ENCODE assay signal across 17 cellular contexts in genomic region chr2:58629720-58630119, GRCh38.
"Had no signal": no experiment of that assay in that cellular context is flagged by ENCODE, and none has a peak within 500 bp of the region (broad histone marks: within the 10 kb centered on the region; RNA-seq: fewer than 3 reads in every experiment).

No MANE protein-coding gene starts in this region.

- H3K9me3 ChIP-seq: esophagus muscularis mucosa, neutrophil, transverse colon, vagina had no signal

- H3K27me3 ChIP-seq: esophagus muscularis mucosa, neutrophil, transverse colon, vagina had no signal

- H3K4me1 ChIP-seq: esophagus muscularis mucosa, transverse colon, vagina had no signal

- H3K36me3 ChIP-seq: esophagus muscularis mucosa, neutrophil, transverse colon, vagina had no signal

- H3K27ac ChIP-seq: esophagus muscularis mucosa, neutrophil, skin epidermis, transverse colon, vagina had no signal

- DNase-seq: activated CD4-positive, alpha-beta T cell treated with anti-CD3 and anti-CD28 coated beads, Interleukin-2, amount 10 ng/mL, durations not matched to agents 7 days and 5 days; activated CD8-positive, alpha-beta memory T cell treated with anti-CD3 and anti-CD28 coated beads for 24 hours; activated naive CD4-positive, alpha-beta T cell; activated naive CD8-positive, alpha-beta T cell treated with anti-CD3 and anti-CD28 coated beads, Interleukin-2, amount 10 ng/mL, durations not matched to agents 7 days and 5 days; aorta; natural killer cell; retina; stimulated activated CD4-positive, alpha-beta T cell treated with anti-CD3 and anti-CD28 coated beads, Interleukin-15, amount 100 ng/mL, for 24 hours; stimulated activated CD4-positive, alpha-beta T cell treated with anti-CD3 and anti-CD28 coated beads, Interleukin-4, amount 100 ng/mL, for 1 hour; stimulated activated naive B cell treated with anti-CD40 and anti-IgM and Interleukin-4, amounts not matched to agents 10 μg/mL and 1 μg/mL and 100 μg/mL, for 72 hours; T-cell; T-helper 9 cell; transverse colon had no signal

- H3K4me3 ChIP-seq: esophagus muscularis mucosa, skin epidermis, transverse colon, vagina had no signal

- ATAC-seq: natural killer cell; stimulated activated naive B cell treated with anti-CD40 and anti-IgM and Interleukin-4, amounts not matched to agents 10 μg/mL and 1 μg/mL and 100 μg/mL, for 72 hours; T-cell had no signal
